12 cellular contexts compared by ENCODE assay signal in the genomic region with DNA sequence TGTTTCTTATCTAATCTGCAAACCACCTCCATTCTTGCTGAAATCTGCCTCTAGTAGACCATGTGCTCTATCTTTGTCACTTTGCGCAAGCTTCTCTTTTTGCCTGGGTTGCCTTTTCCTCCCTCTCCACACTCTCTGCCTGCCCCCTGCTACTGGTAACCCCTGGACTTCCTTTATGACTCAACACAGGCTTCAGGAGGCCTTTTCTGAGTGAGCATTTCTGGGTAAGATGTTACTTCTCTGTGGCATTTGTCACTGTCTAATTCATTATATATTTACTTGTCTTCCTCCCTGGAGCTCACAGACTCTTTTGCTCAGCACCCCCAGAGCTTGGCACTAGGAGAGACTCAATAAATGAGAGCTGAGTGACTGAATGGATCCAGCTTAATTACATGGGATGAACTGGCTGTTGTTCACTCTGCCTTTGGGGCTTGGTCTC. TPM values are rescaled to one million over a fixed set of nuclear protein-coding genes. Genes with fewer than 3 reads are reported as not detected.
DNase-seq lines count a peak whose midpoint lies in the region; ATAC-seq, FAIRE-seq and TF ChIP-seq lines count a peak whose summit lies in the region.
"Had no signal": no experiment of that assay in that cellular context is flagged by ENCODE, and none has a peak within 500 bp of the region (broad histone marks: within the 10 kb centered on the region; RNA-seq: fewer than 3 reads in every experiment).

No MANE protein-coding gene starts in this region.

- CTCF ChIA-PET in endothelial cell of umbilical vein (lab: Charles Lee) = interaction anchor here (1.0 kb wide), 1 partner anchor 10 kb away, joined by 3 read pairs; no protein-coding TSS in a partner anchor

- BruUV-seq in endothelial cell of umbilical vein (replicated peaks; lab: Mats Ljungman, UMichigan) = no TSS peak

- H3K9ac ChIP-seq in endothelial cell of umbilical vein (replicated peaks; ENCODE audit: extremely low read depth, insufficient read depth, low read length) = no peak overlapping the region

- H3K36me3 ChIP-seq in endothelial cell of umbilical vein (ENCODE audit: control insufficient read depth in 2 of 2, extremely low read depth in 1 of 2, insufficient read depth in 2 of 2, low read length in 2 of 2) = no peaks in the 10 kb centered on the region

- POLR2A ChIA-PET in endothelial cell of umbilical vein (lab: Charles Lee) = no interaction called here

- peak; percentile 35 for DNase-seq in Ammon's horn (ENCODE audit: low spot score)
- peak; percentile 78 for DNase-seq in RPMI7951 (ENCODE audit: low read depth)
- no peak for DNase-seq in endothelial cell of umbilical vein (ENCODE audit: low read depth, low spot score)
- no peak for DNase-seq in NCI-H446 treated with DMSO at 0.1 percent for 48 hours (lab: John Stamatoyannopoulos, UW)
- DNase-seq in stimulated activated naive CD4-positive, alpha-beta T cell (lab: John Stamatoyannopoulos, UW) = no peak
- DNase-seq in activated effector memory CD4-positive, alpha-beta T cell treated with Interleukin-2 at 50 U/mL for 16 hours = no peak
- no peak for DNase-seq in effector CD4-positive, alpha-beta T cell
- DNase-seq: aorta; CD8-positive, alpha-beta memory T cell; right cardiac atrium; SHP77 had no signal

- no peaks in the 10 kb centered on the region for H4K20me1 ChIP-seq in endothelial cell of umbilical vein (replicated peaks; ENCODE audit: control insufficient read depth, extremely low read depth, insufficient read depth, low read length)

- H3K4me3 ChIP-seq in endothelial cell of umbilical vein (replicated peaks in 1 of 3; ENCODE audit: insufficient read depth in 1 of 3, low read depth in 1 of 3, low read length in 3 of 3) = no peak overlapping the region

- no peaks in the 10 kb centered on the region for H3K9me1 ChIP-seq in endothelial cell of umbilical vein (replicated peaks; ENCODE audit: control insufficient read depth, extremely low read depth, insufficient read depth, low read length)

- peak; percentile 4 for FAIRE-seq in endothelial cell of umbilical vein (lab: Jason Lieb, UNC)

- no peak for TF ChIP-seq POLR2A in endothelial cell of umbilical vein (IDR thresholded peaks at IDR 0.05; ENCODE audit: low read depth, low read length)

- no peaks in the 10 kb centered on the region for H3K27me3 ChIP-seq in endothelial cell of umbilical vein (ENCODE audit: control insufficient read depth in 2 of 2, insufficient read depth in 2 of 2, low read length in 2 of 2)

- H3K4me1 ChIP-seq in endothelial cell of umbilical vein (ENCODE audit: control insufficient read depth, extremely low read depth, insufficient read depth, low read length) = no peaks in the 10 kb centered on the region

- dilution Hi-C loops in endothelial cell of umbilical vein (cut with MboI; ENCODE audit: extremely low pct_ligation_motif_present, low sequenced_read_pairs) = no loop called here

- ATAC-seq in GM21619 (IDR thresholded peaks at IDR 0.05; ENCODE audit: unreplicated experiment) = peak; percentile 85
- ATAC-seq: right cardiac atrium had no signal

- no peaks in the 10 kb centered on the region for H3K79me2 ChIP-seq in endothelial cell of umbilical vein (ENCODE audit: control insufficient read depth, insufficient read depth, low read length)

- H3K4me2 ChIP-seq in endothelial cell of umbilical vein (ENCODE audit: insufficient read depth, low read length) = no peak overlapping the region

- TF ChIP-seq CTCF in endothelial cell of umbilical vein (IDR thresholded peaks at IDR 0.05; ENCODE audit: extremely low read depth in 1 of 2, insufficient read depth in 1 of 2, low read depth in 1 of 2, low read length in 2 of 2) = no peak

- no peaks in the 10 kb centered on the region for H3K9me3 ChIP-seq in endothelial cell of umbilical vein (replicated peaks; ENCODE audit: control insufficient read depth, insufficient read depth, low read length)

- intact Hi-C loops in endothelial cell of umbilical vein (cut with micrococcal nuclease) = no loop called here

- H3K27ac ChIP-seq in endothelial cell of umbilical vein (ENCODE audit: insufficient read depth, low read depth, low read length) = no peak overlapping the region

- H2AFZ ChIP-seq in endothelial cell of umbilical vein (ENCODE audit: low read depth, low read length) = no peak overlapping the region

TF ChIP-seq in endothelial cell of umbilical vein, 7 proteins besides CTCF, POLR2A, EP300 and RAD21:
- TF ChIP-seq MYC (IDR thresholded peaks at IDR 0.05; ENCODE audit: low read depth, low read length) (no peak), FOS (IDR thresholded peaks at IDR 0.05; ENCODE audit: borderline replicate concordance, insufficient read depth, low read length) (peak; percentile 39)

RNA-seq across cellular contexts. Expression of gene GOLGA7B, which starts 8.4 kb away (rescaled TPM):
- total RNA-seq in RPMI7951 (2014; rRNA removed; shearing (Covaris generic)) = 2.9 and 3.1 TPM in 2 replicates
- not detected in 2 replicates for total RNA-seq in endothelial cell of umbilical vein
- polyA plus RNA-seq in endothelial cell of umbilical vein = 0.02 and 0.03 TPM in 2 replicates
- polyA plus RNA-seq in endothelial cell of umbilical vein (2011; cell fraction: cytosol; rRNA removed) = 0.01 TPM in 1 of 2 replicates, not detected in the other
- polyA plus RNA-seq in endothelial cell of umbilical vein (2011; cell fraction: nucleus; rRNA removed) = not detected in 2 replicates
- 0.04 and 0.15 TPM in 2 replicates for polyA plus RNA-seq in endothelial cell of umbilical vein (2012)
- not detected in 2 replicates for polyA minus RNA-seq in endothelial cell of umbilical vein
- not detected for polyA minus RNA-seq in endothelial cell of umbilical vein (2011; cell fraction: cytosol; rRNA and poly(A)+ RNA removed)
- not detected in 2 replicates for polyA minus RNA-seq in endothelial cell of umbilical vein (2011; cell fraction: nucleus; rRNA and poly(A)+ RNA removed)

Comparison
In these comparisons a context has a peak if more than half of its experiments do, and no peak if none do; other contexts are left out.
1. DNase-seq: peak in Ammon's horn (single experiment) and RPMI7951 (single experiment); none in endothelial cell of umbilical vein (single experiment), NCI-H446 treated with DMSO at 0.1 percent for 48 hours (single experiment), stimulated activated naive CD4-positive, alpha-beta T cell (0 of 6), activated effector memory CD4-positive, alpha-beta T cell treated with Interleukin-2 at 50 U/mL for 16 hours (single experiment) and effector CD4-positive, alpha-beta T cell (single experiment).